Comparison of ENCODE assay signal across 14 cellular contexts in the genomic region with DNA sequence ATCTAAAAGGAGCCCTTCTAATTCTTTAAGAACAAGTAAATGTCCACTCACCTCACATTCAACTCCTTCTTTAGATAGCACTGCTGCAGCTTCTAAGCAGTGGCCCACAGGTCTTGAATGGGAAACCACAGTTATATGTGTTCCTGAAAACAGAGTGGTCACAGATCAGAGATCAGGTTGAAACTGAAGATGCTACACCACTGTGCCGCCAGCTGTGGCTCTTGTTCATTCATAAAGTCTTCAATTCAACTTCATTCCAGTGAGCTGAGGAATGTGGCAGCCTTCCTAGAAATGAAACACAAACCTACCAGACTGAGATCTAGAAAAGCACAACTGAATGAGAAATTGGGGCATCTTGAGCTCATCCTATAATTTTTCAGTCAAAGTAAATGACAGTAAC.
DNase-seq lines count a peak whose midpoint lies in the region; ATAC-seq lines count a peak whose summit lies in the region.
"Had no signal": no experiment of that assay in that cellular context is flagged by ENCODE, and none has a peak within 500 bp of the region (broad histone marks: within the 10 kb centered on the region; RNA-seq: fewer than 3 reads in every experiment).

No MANE protein-coding gene starts in this region.

- no peak overlapping the region for H3K27ac Mint-ChIP-seq in stimulated activated effector memory CD8-positive, alpha-beta T cell treated with anti-CD3 and anti-CD28 coated beads, Interleukin-12 subunit alpha, Interleukin-12 subunit beta, amount 100 ng/mL, for 72 hours
- H3K27ac Mint-ChIP-seq: GM23338 had no signal

- H3K9me3 Mint-ChIP-seq in stimulated activated effector memory CD8-positive, alpha-beta T cell treated with anti-CD3 and anti-CD28 coated beads, Interleukin-12 subunit alpha, Interleukin-12 subunit beta, amount 100 ng/mL, for 72 hours, result no peaks in the 10 kb centered on the region

- H3K4me3 Mint-ChIP-seq in stimulated activated effector memory CD8-positive, alpha-beta T cell treated with anti-CD3 and anti-CD28 coated beads, Interleukin-12 subunit alpha, Interleukin-12 subunit beta, amount 100 ng/mL, for 72 hours, result no peak overlapping the region
- H3K4me3 Mint-ChIP-seq: GM23338 had no signal

- peak; percentile 14 for DNase-seq in GM19240 (ENCODE audit: insufficient read length, low spot score)
- no peak for DNase-seq in stimulated activated effector memory CD8-positive, alpha-beta T cell treated with anti-CD3 and anti-CD28 coated beads, Interleukin-12 subunit alpha, Interleukin-12 subunit beta, amount 100 ng/mL, for 72 hours (ENCODE audit: low spot score in 2 of 2)
- DNase-seq in NOMO-1 treated with DMSO at 0.1 percent for 48 hours (lab: John Stamatoyannopoulos, UW; ENCODE audit: unreplicated experiment), result no peak
- DNase-seq in DMS53 treated with DMSO at 0.1 percent for 48 hours (lab: John Stamatoyannopoulos, UW; ENCODE audit: unreplicated experiment), result no peak
- no peak for DNase-seq in SW 1271 (lab: John Stamatoyannopoulos, UW)
- DNase-seq: activated CD4-positive, alpha-beta T cell treated with anti-CD3 and anti-CD28 coated beads, Interleukin-2, amount 50 U/mL, for 4 hours; left cardiac atrium; NCI-H226; Right ventricle myocardium superior; stimulated activated CD4-positive, alpha-beta T cell treated with anti-CD3 and anti-CD28 coated beads, Interleukin-1b, Interleukin-23, amount 100 ng/mL, for 48 hours had no signal

- peaks cover 87% of the 10 kb centered on the region for H3K36me3 Mint-ChIP-seq in stimulated activated effector memory CD8-positive, alpha-beta T cell treated with anti-CD3 and anti-CD28 coated beads, Interleukin-12 subunit alpha, Interleukin-12 subunit beta, amount 100 ng/mL, for 72 hours

- ATAC-seq in HG02571 (IDR thresholded peaks at IDR 0.05; ENCODE audit: unreplicated experiment), result peak; percentile 35
- peak; percentile 44 for ATAC-seq in HG03571 (IDR thresholded peaks at IDR 0.05; ENCODE audit: unreplicated experiment)
- ATAC-seq in stimulated activated effector memory CD8-positive, alpha-beta T cell treated with anti-CD3 and anti-CD28 coated beads, Interleukin-12 subunit alpha, Interleukin-12 subunit beta, amount 100 ng/mL, for 72 hours, result peak; percentile 1
- ATAC-seq: GM23338, K562, left cardiac atrium had no signal

- peaks cover 24% of the 10 kb centered on the region for H3K4me1 Mint-ChIP-seq in stimulated activated effector memory CD8-positive, alpha-beta T cell treated with anti-CD3 and anti-CD28 coated beads, Interleukin-12 subunit alpha, Interleukin-12 subunit beta, amount 100 ng/mL, for 72 hours
